31 cellular contexts compared by ENCODE assay signal in genomic region chr20:23508449-23508848, GRCh38. TPM values are rescaled to one million over a fixed set of nuclear protein-coding genes. Genes with fewer than 3 reads are reported as not detected.
"Had no signal": no experiment of that assay in that cellular context is flagged by ENCODE, and none has a peak within 500 bp of the region (broad histone marks: within the 10 kb centered on the region; RNA-seq: fewer than 3 reads in every experiment).

No MANE protein-coding gene starts in this region.

- DNase-seq: activated CD4-positive, alpha-beta T cell treated with anti-CD3 and anti-CD28 coated beads for 36 hours; activated CD4-positive, alpha-beta T cell treated with anti-CD3 and anti-CD28 coated beads, Interleukin-2, amount 50 U/mL, for 1 hour; activated CD8-positive, alpha-beta memory T cell treated with anti-CD3 and anti-CD28 coated beads, Interleukin-2, amount 50 U/mL, for 48 hours; activated CD8-positive, alpha-beta T cell treated with anti-CD3 and anti-CD28 coated beads, Interleukin-2, amount 10 ng/mL, durations not matched to agents 7 days and 5 days; activated naive CD4-positive, alpha-beta T cell treated with anti-CD3 and anti-CD28 coated beads, Interleukin-2, amount 50 U/mL, for 16 hours; activated naive CD8-positive, alpha-beta T cell treated with anti-CD3 and anti-CD28 coated beads, Interleukin-2, amount 10 ng/mL, durations not matched to agents 7 days and 5 days; activated T-cell treated with anti-CD3 and anti-CD28 coated beads, Interleukin-2, amount 50 U/mL, for 1 hour; adrenal gland; anterior cingulate cortex; body of pancreas; central memory CD4-positive, alpha-beta T cell; KG1; NCI-H1092; NCI-H1417; NCI-H2029; NCI-H2107; NCI-H2171 treated with DMSO at 0.1 percent for 48 hours; NCI-H226; NCI-H526; NCI-H82; SIG-M5; T-helper 1 cell had no signal

- H3K4me1 ChIP-seq: adrenal gland, body of pancreas had no signal

- H3K4me3 ChIP-seq: adrenal gland, body of pancreas, SK-N-MC had no signal

- H3K4me3 Mint-ChIP-seq: activated CD4-positive, alpha-beta T cell treated with anti-CD3 and anti-CD28 coated beads for 36 hours; activated CD8-positive, alpha-beta T cell treated with anti-CD3 and anti-CD28 coated beads, Interleukin-2, amount 10 ng/mL, durations not matched to agents 7 days and 5 days; activated naive CD8-positive, alpha-beta T cell treated with anti-CD3 and anti-CD28 coated beads, Interleukin-2, amount 10 ng/mL, durations not matched to agents 7 days and 5 days had no signal

- H3K9me3 ChIP-seq: adrenal gland, body of pancreas had no signal

- H3K27me3 ChIP-seq: adrenal gland, body of pancreas had no signal

- H3K36me3 ChIP-seq: adrenal gland had no signal

- H3K27ac Mint-ChIP-seq: activated CD4-positive, alpha-beta T cell treated with anti-CD3 and anti-CD28 coated beads for 36 hours; activated CD8-positive, alpha-beta T cell treated with anti-CD3 and anti-CD28 coated beads, Interleukin-2, amount 10 ng/mL, durations not matched to agents 7 days and 5 days; activated naive CD8-positive, alpha-beta T cell treated with anti-CD3 and anti-CD28 coated beads, Interleukin-2, amount 10 ng/mL, durations not matched to agents 7 days and 5 days had no signal

- H3K36me3 Mint-ChIP-seq: activated naive CD8-positive, alpha-beta T cell treated with anti-CD3 and anti-CD28 coated beads, Interleukin-2, amount 10 ng/mL, durations not matched to agents 7 days and 5 days had no signal

- H3K4me1 Mint-ChIP-seq: activated CD4-positive, alpha-beta T cell treated with anti-CD3 and anti-CD28 coated beads for 36 hours; activated naive CD8-positive, alpha-beta T cell treated with anti-CD3 and anti-CD28 coated beads, Interleukin-2, amount 10 ng/mL, durations not matched to agents 7 days and 5 days had no signal

- H3K9me3 Mint-ChIP-seq: activated naive CD8-positive, alpha-beta T cell treated with anti-CD3 and anti-CD28 coated beads, Interleukin-2, amount 10 ng/mL, durations not matched to agents 7 days and 5 days had no signal

- ATAC-seq: activated CD4-positive, alpha-beta T cell treated with anti-CD3 and anti-CD28 coated beads for 36 hours; activated CD8-positive, alpha-beta T cell treated with anti-CD3 and anti-CD28 coated beads, Interleukin-2, amount 10 ng/mL, durations not matched to agents 7 days and 5 days; body of pancreas had no signal

- H3K27ac ChIP-seq: adrenal gland, body of pancreas, SK-N-MC, VCaP had no signal

RNA-seq across cellular contexts. Expression of gene CST8, which starts 17.5 kb away (rescaled TPM):
- total RNA-seq: activated CD4-positive, alpha-beta T cell treated with anti-CD3 and anti-CD28 coated beads for 36 hours; activated CD8-positive, alpha-beta T cell treated with anti-CD3 and anti-CD28 coated beads, Interleukin-2, amount 10 ng/mL, durations not matched to agents 7 days and 5 days; activated naive CD8-positive, alpha-beta T cell treated with anti-CD3 and anti-CD28 coated beads, Interleukin-2, amount 10 ng/mL, durations not matched to agents 7 days and 5 days; adrenal gland; body of pancreas; bronchial epithelial cell; LHCN-M2; M059J; NCI-H460; OCI-LY7; RPMI7951; T-helper 2 cell treated with Interferon-gamma antibody and Interleukin-4, amounts not matched to agents 100 ng/mL and 5 ng/mL, for 36 hours had no signal
- polyA plus RNA-seq: adrenal gland had no signal

RNA-seq across cellular contexts. Expression of gene CST11, which starts 55.8 kb away (rescaled TPM):
- total RNA-seq: activated CD4-positive, alpha-beta T cell treated with anti-CD3 and anti-CD28 coated beads for 36 hours; activated CD8-positive, alpha-beta T cell treated with anti-CD3 and anti-CD28 coated beads, Interleukin-2, amount 10 ng/mL, durations not matched to agents 7 days and 5 days; activated naive CD8-positive, alpha-beta T cell treated with anti-CD3 and anti-CD28 coated beads, Interleukin-2, amount 10 ng/mL, durations not matched to agents 7 days and 5 days; adrenal gland; body of pancreas; bronchial epithelial cell; LHCN-M2; M059J; NCI-H460; OCI-LY7; RPMI7951; T-helper 2 cell treated with Interferon-gamma antibody and Interleukin-4, amounts not matched to agents 100 ng/mL and 5 ng/mL, for 36 hours had no signal
- polyA plus RNA-seq: adrenal gland had no signal

RNA-seq across cellular contexts. Expression of gene CST9L, which starts 59.8 kb away (rescaled TPM):
- total RNA-seq: activated CD4-positive, alpha-beta T cell treated with anti-CD3 and anti-CD28 coated beads for 36 hours; activated CD8-positive, alpha-beta T cell treated with anti-CD3 and anti-CD28 coated beads, Interleukin-2, amount 10 ng/mL, durations not matched to agents 7 days and 5 days; activated naive CD8-positive, alpha-beta T cell treated with anti-CD3 and anti-CD28 coated beads, Interleukin-2, amount 10 ng/mL, durations not matched to agents 7 days and 5 days; adrenal gland; body of pancreas; bronchial epithelial cell; LHCN-M2; M059J; NCI-H460; OCI-LY7; RPMI7951; T-helper 2 cell treated with Interferon-gamma antibody and Interleukin-4, amounts not matched to agents 100 ng/mL and 5 ng/mL, for 36 hours had no signal
- polyA plus RNA-seq: adrenal gland had no signal
